ENCODE assay signal across 1 cellular context in genomic region chr22:37794376-37794775, GRCh38.
A peak's percentile ranks its signal among the peaks of the same experiment; 100 is the strongest.
TF ChIP-seq lines count a peak whose summit lies in the region.

No MANE protein-coding gene starts in this region.

TF ChIP-seq in K562, 482 proteins besides CTCF, POLR2A, EP300 and RAD21:
- TF ChIP-seq YY1 (IDR thresholded peaks at IDR 0.05; ENCODE audit: borderline replicate concordance in 1 of 3, control insufficient read depth in 1 of 3, extremely low read depth in 1 of 3, insufficient read depth in 3 of 3, insufficient read length in 1 of 3, insufficient replicate concordance in 2 of 3, low read depth in 1 of 3, low read length in 2 of 3) (peak in 1 of 3 experiments; percentile 24), ZNF511 (CRISPR knock-in tag; IDR thresholded peaks at IDR 0.05) (no peak), SRSF7 (optimal IDR thresholded peaks at IDR 0.05; ENCODE audit: low read depth, low read length) (no peak)
TF ChIP-seq in K562: peak in this region for 1.
